16 cellular contexts compared by ENCODE assay signal in genomic region chr5:98201006-98201620, GRCh38.
"Had no signal": no experiment of that assay in that cellular context is flagged by ENCODE, and none has a peak within 500 bp of the region (broad histone marks: within the 10 kb centered on the region; RNA-seq: fewer than 3 reads in every experiment).

No MANE protein-coding gene starts in this region.

- H3K4me3 ChIP-seq: esophagus muscularis mucosa, ovary, tibial nerve, uterus had no signal

- H3K36me3 ChIP-seq: esophagus muscularis mucosa, ovary, tibial nerve, uterus had no signal

- H3K4me1 ChIP-seq: uterus had no signal

- ATAC-seq: activated CD8-positive, alpha-beta T cell treated with anti-CD3 and anti-CD28 coated beads, Interleukin-2, amount 10 ng/mL, durations not matched to agents 7 days and 5 days; effector memory CD8-positive, alpha-beta T cell had no signal

- DNase-seq: activated CD4-positive, alpha-beta T cell treated with anti-CD3 and anti-CD28 coated beads, Interleukin-2, amount 10 ng/mL, durations not matched to agents 24 days and 14 days; activated CD4-positive, CD25-positive, alpha-beta regulatory T cell; activated CD8-positive, alpha-beta memory T cell treated with anti-CD3 and anti-CD28 coated beads, Interleukin-2, amount 50 U/mL, for 4 hours; activated CD8-positive, alpha-beta T cell treated with anti-CD3 and anti-CD28 coated beads, Interleukin-2, amount 10 ng/mL, durations not matched to agents 7 days and 5 days; activated gamma-delta T cell treated with Interleukin-2 at 50 U/mL for 16 hours; activated naive CD8-positive, alpha-beta T cell treated with anti-CD3 and anti-CD28 coated beads for 36 hours; effector memory CD8-positive, alpha-beta T cell; hippocampal formation; ovary; stimulated activated CD4-positive, alpha-beta T cell treated with anti-CD3 and anti-CD28 coated beads, Interleukin-2, amount 100 ng/mL, for 48 hours; stimulated activated naive CD4-positive, alpha-beta T cell; substantia nigra; SW 1271; uterus had no signal

- H3K9me3 ChIP-seq: esophagus muscularis mucosa, ovary, tibial nerve, uterus had no signal

- H3K27ac ChIP-seq: esophagus muscularis mucosa, ovary, tibial nerve, uterus had no signal

- H3K27me3 ChIP-seq: esophagus muscularis mucosa, ovary, tibial nerve, uterus had no signal
